ENCODE assay signal across 10 cellular contexts in genomic region chr1:58857673-58858343, GRCh38.
DNase-seq lines count a peak whose midpoint lies in the region; ATAC-seq, FAIRE-seq and TF ChIP-seq lines count a peak whose summit lies in the region.
"Had no signal": no experiment of that assay in that cellular context is flagged by ENCODE, and none has a peak within 500 bp of the region (broad histone marks: within the 10 kb centered on the region; RNA-seq: fewer than 3 reads in every experiment).

No MANE protein-coding gene starts in this region.

- no peak for TF ChIP-seq CTCF in GM13977 (IDR thresholded peaks at IDR 0.05; ENCODE audit: extremely low read depth, insufficient read depth, missing control alignments)
- TF ChIP-seq CTCF in colonic mucosa (IDR thresholded peaks at IDR 0.05), result no peak

- H3K4me1 ChIP-seq in colonic mucosa (peaks cover 4% of the 10 kb centered on the region), GM23248 (ENCODE audit: insufficient read depth) (peaks cover 9% of the 10 kb centered on the region), small intestine (ENCODE audit: control insufficient read depth in 2 of 2, insufficient read depth in 1 of 2, low read depth in 1 of 2, low read length in 1 of 2) (no peaks in the 10 kb centered on the region)
- H3K4me1 ChIP-seq: gastrocnemius medialis had no signal

- H3K27me3 ChIP-seq in colonic mucosa, result no peaks in the 10 kb centered on the region
- H3K27me3 ChIP-seq in GM23248 (replicated peaks; ENCODE audit: insufficient read depth), result no peaks in the 10 kb centered on the region
- H3K27me3 ChIP-seq in small intestine (ENCODE audit: control insufficient read depth in 2 of 2, insufficient read depth in 2 of 2, low read length in 2 of 2), result no peaks in the 10 kb centered on the region
- H3K27me3 ChIP-seq: gastrocnemius medialis had no signal

- intact Hi-C loops in colonic mucosa (cut with DNase I), result no loop called here

- H4K20me1 ChIP-seq in GM23248 (ENCODE audit: insufficient read depth), result no peaks in the 10 kb centered on the region

- H3K36me3 ChIP-seq in colonic mucosa (no peaks in the 10 kb centered on the region), GM23248 (ENCODE audit: low read depth) (no peaks in the 10 kb centered on the region), small intestine (ENCODE audit: control insufficient read depth in 2 of 2, insufficient read depth in 2 of 2, low read length in 2 of 2) (no peaks in the 10 kb centered on the region)
- H3K36me3 ChIP-seq: gastrocnemius medialis had no signal

- no peak overlapping the region for H3K4me2 ChIP-seq in GM23248 (ENCODE audit: unreplicated experiment)

- DNase-seq in GM13977 (ENCODE audit: low spot score) (peak; percentile 18), colonic mucosa (no peak), GM23248 (no peak), substantia nigra (lab: John Stamatoyannopoulos, UW) (no peak), NCI-H510A (lab: John Stamatoyannopoulos, UW) (no peak), small intestine (no peak)
- DNase-seq: gastrocnemius medialis, NCI-H446 had no signal

- in situ Hi-C loops in GM13977 (cut with MboI; ENCODE audit: low pct_unique_long_range_greater_than_20kb, low sequenced_read_pairs, unreplicated experiment) (no loop called here), GM23248 (cut with MboI) (no loop called here)

- peak overlapping the region; percentile 2 for H3K27ac ChIP-seq in colonic mucosa
- H3K27ac ChIP-seq in GM23248, result no peak overlapping the region
- no peak overlapping the region for H3K27ac ChIP-seq in substantia nigra (ENCODE audit: low read depth, low read length, poor library complexity, severe bottlenecking)
- peak overlapping the region in 1 of 2 donors; percentile 41 for H3K27ac ChIP-seq in small intestine (ENCODE audit: low read depth in 1 of 2, low read length in 1 of 2)
- H3K27ac ChIP-seq: gastrocnemius medialis had no signal

- ATAC-seq in GM19468 (IDR thresholded peaks at IDR 0.05; ENCODE audit: extremely low read depth, unreplicated experiment) (peak; percentile 58), HG03342 (IDR thresholded peaks at IDR 0.05; ENCODE audit: unreplicated experiment) (peak; percentile 84)
- ATAC-seq: gastrocnemius medialis had no signal

- no peak overlapping the region for H2AFZ ChIP-seq in GM23248

- 76 to 81% methylated on average over 1 of the region's 1 CpG for WGBS in GM23248 (ENCODE audit: low coverage in 1 of 2, low lambda C conversion rate in 2 of 2, missing lambda C conversion rate in 2 of 2), 2 experiments
- 53 to 74% (median 56%) methylated on average over 1 of the region's 1 CpG for WGBS in small intestine, 3 donors

- FAIRE-seq in small intestine (lab: Jason Lieb, UNC), result no peak

- no peaks in the 10 kb centered on the region for H3K79me2 ChIP-seq in GM23248 (ENCODE audit: insufficient read depth)

- H3K9me3 ChIP-seq in colonic mucosa (no peaks in the 10 kb centered on the region), GM23248 (ENCODE audit: low read depth) (no peaks in the 10 kb centered on the region), small intestine (ENCODE audit: control insufficient read depth, low read depth) (no peaks in the 10 kb centered on the region)
- H3K9me3 ChIP-seq: gastrocnemius medialis had no signal

- H3F3A ChIP-seq in GM23248 (ENCODE audit: insufficient read depth), result no peaks in the 10 kb centered on the region

- H3K4me3 ChIP-seq in colonic mucosa, result no peak overlapping the region
- H3K4me3 ChIP-seq in GM23248, result no peak overlapping the region
- H3K4me3 ChIP-seq in small intestine (ENCODE audit: low read depth in 1 of 2, low read length in 2 of 2), result no peak overlapping the region
- H3K4me3 ChIP-seq: gastrocnemius medialis had no signal

- no peaks in the 10 kb centered on the region for H3K9me2 ChIP-seq in GM23248 (ENCODE audit: insufficient read depth)

- H3K9ac ChIP-seq in colonic mucosa (ENCODE audit: low read depth in 2 of 2, low read length in 2 of 2), result no peak overlapping the region
- H3K9ac ChIP-seq in GM23248, result no peak overlapping the region
